ENCODE assay signal across 8 cellular contexts in genomic region chr1:9289090-9289534, GRCh38. TPM values are rescaled to one million over a fixed set of nuclear protein-coding genes. Genes with fewer than 3 reads are reported as not detected.
DNase-seq lines count a peak whose midpoint lies in the region; ATAC-seq and TF ChIP-seq lines count a peak whose summit lies in the region.

No MANE protein-coding gene starts in this region.

- intact Hi-C loops in CD4-positive, alpha-beta T cell (cut with DNase I, micrococcal nuclease), result loop anchor here (1.0 to 5.0 kb wide), 4 partner anchors 166 to 283 kb away; no protein-coding TSS in a partner anchor

- no peak for ATAC-seq in CD4-positive, alpha-beta T cell (ENCODE audit: poor library complexity)
- no peak for ATAC-seq in HG02642 (IDR thresholded peaks at IDR 0.05; ENCODE audit: poor library complexity, unreplicated experiment)
- no peak for ATAC-seq in HG03280 (IDR thresholded peaks at IDR 0.05; ENCODE audit: unreplicated experiment)

- POLR2A ChIA-PET in CD4-positive, alpha-beta T cell (lab: Charles Lee), result interaction anchor here (0.6 to 2.0 kb wide), 7 partner anchors 22 to 286 kb away, joined by 3 to 8 read pairs (median 4); no protein-coding TSS in a partner anchor

- no peaks in the 10 kb centered on the region for H3K27me3 ChIP-seq in CD4-positive, alpha-beta T cell (ENCODE audit: control insufficient read depth, insufficient read depth, low read length)

- H3K27ac ChIP-seq in CD4-positive, alpha-beta T cell (ENCODE audit: low read depth, low read length), result no peak overlapping the region

- H3K27ac Mint-ChIP-seq in CD4-positive, alpha-beta T cell, result no peak overlapping the region

- no peak overlapping the region for H3K4me3 ChIP-seq in astrocyte of the cerebellum (ENCODE audit: low read depth, low read length)

- H3K27me3 Mint-ChIP-seq in CD4-positive, alpha-beta T cell, result no peaks in the 10 kb centered on the region

- CTCF ChIA-PET in CD4-positive, alpha-beta T cell (lab: Charles Lee), result interaction anchor here (0.6 to 4.3 kb wide), 21 partner anchors 8 to 363 kb away, joined by 3 to 41 read pairs (median 4); partner anchors contain the start of gene H6PD

- peak overlapping the region; percentile 36 for H3K4me3 Mint-ChIP-seq in CD4-positive, alpha-beta T cell

- peaks cover 8% of the 10 kb centered on the region for H3K36me3 Mint-ChIP-seq in CD4-positive, alpha-beta T cell (ENCODE audit: low read depth)

- H3K4me1 Mint-ChIP-seq in CD4-positive, alpha-beta T cell (ENCODE audit: low read depth), result peaks cover 30% of the 10 kb centered on the region

- peaks cover 15% of the 10 kb centered on the region for H3K9me3 ChIP-seq in CD4-positive, alpha-beta T cell (ENCODE audit: control insufficient read depth, low read length)

- DNase-seq in CD4-positive, alpha-beta T cell, result peak; percentile 78 to 92 (median 86)
- DNase-seq in HK-2 (ENCODE audit: unreplicated experiment) (peak; percentile 76), T-helper 9 cell (peak; percentile 90), astrocyte of the cerebellum (ENCODE audit: low read depth) (no peak), left kidney (ENCODE audit: low read depth, low spot score) (peak; percentile 70)
- peak; percentile 58 for DNase-seq in stimulated activated CD8-positive, alpha-beta memory T cell treated with anti-CD3 and anti-CD28 coated beads, Interleukin-12 subunit alpha, Interleukin-12 subunit beta, amount 100 ng/mL, for 4 hours (ENCODE audit: low read depth)

- H3K9me3 Mint-ChIP-seq in CD4-positive, alpha-beta T cell, result peaks cover 8% of the 10 kb centered on the region

- in situ Hi-C loops in astrocyte of the cerebellum (cut with HindIII; ENCODE audit: low sequenced_read_pairs), result no loop called here

- TF ChIP-seq CTCF in CD4-positive, alpha-beta T cell (IDR thresholded peaks at IDR 0.05), result peak; percentile 99
- TF ChIP-seq CTCF in astrocyte of the cerebellum (IDR thresholded peaks at IDR 0.05; ENCODE audit: low read depth, low read length, missing control alignments), result peak; percentile 82

RNA-seq across cellular contexts. Expression of gene SPSB1, which starts 3.6 kb away (rescaled TPM):
- total RNA-seq in CD4-positive, alpha-beta T cell, result 1 to 10 TPM; 1.9 to 2.3 TPM

RNA-seq across cellular contexts. Expression of gene H6PD, which starts 54.5 kb away (rescaled TPM):
- 10 to 100 TPM; 13.6 to 13.9 TPM for total RNA-seq in CD4-positive, alpha-beta T cell
